In genomic region chr13:105863300-105863699, GRCh38 we compare ENCODE assay signal across 39 cellular contexts.
"Had no signal": no experiment of that assay in that cellular context is flagged by ENCODE, and none has a peak within 500 bp of the region (broad histone marks: within the 10 kb centered on the region; RNA-seq: fewer than 3 reads in every experiment).

No MANE protein-coding gene starts in this region.

- H3K4me3 ChIP-seq: adrenal gland, ascending aorta, body of pancreas, breast epithelium, cardiac muscle cell had no signal

- ATAC-seq: activated naive CD4-positive, alpha-beta T cell treated with anti-CD3 and anti-CD28 coated beads, Interleukin-2, amount 50 U/mL, for 72 hours; activated naive CD8-positive, alpha-beta T cell treated with anti-CD3 and anti-CD28 coated beads, Interleukin-2, amount 50 U/mL, for 24 hours; activated T-cell treated with anti-CD3 and anti-CD28 coated beads, Interleukin-2, amount 50 U/mL, for 4 hours; activated T-cell treated with anti-CD3 and anti-CD28 coated beads, Interleukin-2, amount 50 U/mL, for 72 hours; activated T-helper 17 cell treated with anti-CD3 and anti-CD28 coated beads, Interleukin-2, amount 50 U/mL, for 72 hours; body of pancreas had no signal

- H3K27ac Mint-ChIP-seq: activated naive CD4-positive, alpha-beta T cell treated with anti-CD3 and anti-CD28 coated beads for 36 hours; activated naive CD4-positive, alpha-beta T cell treated with anti-CD3 and anti-CD28 coated beads, Interleukin-2, amount 10 ng/mL, durations not matched to agents 7 days and 5 days; activated naive CD4-positive, alpha-beta T cell treated with anti-CD3 and anti-CD28 coated beads, Interleukin-2, amount 50 U/mL, for 24 hours; activated naive CD4-positive, alpha-beta T cell treated with anti-CD3 and anti-CD28 coated beads, Interleukin-2, amount 50 U/mL, for 72 hours; activated naive CD8-positive, alpha-beta T cell; activated naive CD8-positive, alpha-beta T cell treated with anti-CD3 and anti-CD28 coated beads for 36 hours; activated naive CD8-positive, alpha-beta T cell treated with anti-CD3 and anti-CD28 coated beads, Interleukin-2, amount 10 ng/mL, durations not matched to agents 7 days and 5 days; activated naive CD8-positive, alpha-beta T cell treated with anti-CD3 and anti-CD28 coated beads, Interleukin-2, amount 50 U/mL, for 24 hours; activated T-cell treated with anti-CD3 and anti-CD28 coated beads, Interleukin-2, amount 50 U/mL, for 24 hours; activated T-cell treated with anti-CD3 and anti-CD28 coated beads, Interleukin-2, amount 50 U/mL, for 72 hours; activated T-helper 1 cell treated with anti-CD3 and anti-CD28 coated beads, Interleukin-12 subunit alpha, Interleukin-12 subunit beta, Interleukin-2, Interleukin-4 antibody, amounts not matched to agents 30 ng/mL and 10 ng/mL and 1 ng/mL, durations not matched to agents 14 hours and 24 hours and 36 hours; activated T-helper 17 cell treated with anti-CD3 and anti-CD28 coated beads, Interleukin-2, amount 50 U/mL, for 72 hours; activated T-helper 2 cell treated with anti-CD3 and anti-CD28 coated beads, Interferon-gamma antibody, Interleukin-2, Interleukin-4, amounts not matched to agents 10 μg/mL and 5 μg/mL and 100 μg/mL, durations not matched to agents 14 hours and 24 hours and 36 hours had no signal

- DNase-seq: activated effector memory CD4-positive, alpha-beta T cell treated with anti-CD3 and anti-CD28 coated beads, Interleukin-2, amount 50 U/mL, for 16 hours; activated effector memory CD4-positive, alpha-beta T cell treated with Interleukin-2 at 50 U/mL for 16 hours; activated gamma-delta T cell; activated gamma-delta T cell treated with Interleukin-2 at 50 U/mL for 16 hours; activated naive CD4-positive, alpha-beta T cell; activated naive CD4-positive, alpha-beta T cell treated with anti-CD3 and anti-CD28 coated beads for 36 hours; activated naive CD4-positive, alpha-beta T cell treated with anti-CD3 and anti-CD28 coated beads, Interleukin-2, amount 10 ng/mL, durations not matched to agents 7 days and 5 days; activated naive CD4-positive, alpha-beta T cell treated with anti-CD3 and anti-CD28 coated beads, Interleukin-2, amount 50 U/mL, for 16 hours; activated naive CD4-positive, alpha-beta T cell treated with Interleukin-2 at 50 U/mL for 16 hours; activated naive CD8-positive, alpha-beta T cell treated with anti-CD3 and anti-CD28 coated beads for 36 hours; activated naive CD8-positive, alpha-beta T cell treated with anti-CD3 and anti-CD28 coated beads, Interleukin-2, amount 10 ng/mL, durations not matched to agents 7 days and 5 days; activated naive CD8-positive, alpha-beta T cell treated with anti-CD3 and anti-CD28 coated beads, Interleukin-2, amount 50 U/mL, for 24 hours; activated T-cell treated with anti-CD3 and anti-CD28 coated beads, Interleukin-2, amount 50 U/mL, for 24 hours; activated T-cell treated with anti-CD3 and anti-CD28 coated beads, Interleukin-2, amount 50 U/mL, for 4 hours; activated T-cell treated with anti-CD3 and anti-CD28 coated beads, Interleukin-2, amount 50 U/mL, for 48 hours; activated T-cell treated with anti-CD3 and anti-CD28 coated beads, Interleukin-2, amount 50 U/mL, for 72 hours; adrenal gland; amniotic stem cell; amygdala; anterior cingulate cortex; aorta; body of pancreas; brain microvascular endothelial cell; caudate nucleus; central memory CD4-positive, alpha-beta T cell; cerebellar nuclear complex had no signal

- H3K4me3 Mint-ChIP-seq: activated naive CD4-positive, alpha-beta T cell treated with anti-CD3 and anti-CD28 coated beads for 36 hours; activated naive CD4-positive, alpha-beta T cell treated with anti-CD3 and anti-CD28 coated beads, Interleukin-2, amount 10 ng/mL, durations not matched to agents 7 days and 5 days; activated naive CD4-positive, alpha-beta T cell treated with anti-CD3 and anti-CD28 coated beads, Interleukin-2, amount 50 U/mL, for 24 hours; activated naive CD8-positive, alpha-beta T cell; activated naive CD8-positive, alpha-beta T cell treated with anti-CD3 and anti-CD28 coated beads for 36 hours; activated naive CD8-positive, alpha-beta T cell treated with anti-CD3 and anti-CD28 coated beads, Interleukin-2, amount 10 ng/mL, durations not matched to agents 7 days and 5 days; activated naive CD8-positive, alpha-beta T cell treated with anti-CD3 and anti-CD28 coated beads, Interleukin-2, amount 50 U/mL, for 24 hours; activated T-cell treated with anti-CD3 and anti-CD28 coated beads, Interleukin-2, amount 50 U/mL, for 24 hours; activated T-cell treated with anti-CD3 and anti-CD28 coated beads, Interleukin-2, amount 50 U/mL, for 4 hours; activated T-cell treated with anti-CD3 and anti-CD28 coated beads, Interleukin-2, amount 50 U/mL, for 72 hours; activated T-helper 1 cell treated with anti-CD3 and anti-CD28 coated beads, Interleukin-12 subunit alpha, Interleukin-12 subunit beta, Interleukin-2, Interleukin-4 antibody, amounts not matched to agents 30 ng/mL and 10 ng/mL and 1 ng/mL, durations not matched to agents 14 hours and 24 hours and 36 hours; activated T-helper 17 cell treated with anti-CD3 and anti-CD28 coated beads, Interleukin-2, amount 50 U/mL, for 72 hours; central memory CD8-positive, alpha-beta T cell had no signal

- H3K9me3 ChIP-seq: adrenal gland, ascending aorta, body of pancreas, breast epithelium had no signal

- H3K4me1 Mint-ChIP-seq: activated naive CD4-positive, alpha-beta T cell treated with anti-CD3 and anti-CD28 coated beads, Interleukin-2, amount 10 ng/mL, durations not matched to agents 7 days and 5 days; activated naive CD4-positive, alpha-beta T cell treated with anti-CD3 and anti-CD28 coated beads, Interleukin-2, amount 50 U/mL, for 24 hours; activated naive CD8-positive, alpha-beta T cell treated with anti-CD3 and anti-CD28 coated beads for 36 hours; activated naive CD8-positive, alpha-beta T cell treated with anti-CD3 and anti-CD28 coated beads, Interleukin-2, amount 10 ng/mL, durations not matched to agents 7 days and 5 days; activated naive CD8-positive, alpha-beta T cell treated with anti-CD3 and anti-CD28 coated beads, Interleukin-2, amount 50 U/mL, for 24 hours; activated T-helper 17 cell treated with anti-CD3 and anti-CD28 coated beads, Interleukin-2, amount 50 U/mL, for 72 hours; central memory CD8-positive, alpha-beta T cell had no signal

- H3K36me3 Mint-ChIP-seq: activated naive CD4-positive, alpha-beta T cell treated with anti-CD3 and anti-CD28 coated beads, Interleukin-2, amount 10 ng/mL, durations not matched to agents 7 days and 5 days; activated naive CD4-positive, alpha-beta T cell treated with anti-CD3 and anti-CD28 coated beads, Interleukin-2, amount 50 U/mL, for 24 hours; activated naive CD4-positive, alpha-beta T cell treated with anti-CD3 and anti-CD28 coated beads, Interleukin-2, amount 50 U/mL, for 72 hours; activated naive CD8-positive, alpha-beta T cell; activated naive CD8-positive, alpha-beta T cell treated with anti-CD3 and anti-CD28 coated beads for 36 hours; activated naive CD8-positive, alpha-beta T cell treated with anti-CD3 and anti-CD28 coated beads, Interleukin-2, amount 10 ng/mL, durations not matched to agents 7 days and 5 days had no signal

- FAIRE-seq: astrocyte, bronchial epithelial cell, colon had no signal

- H3K9me3 Mint-ChIP-seq: activated naive CD4-positive, alpha-beta T cell treated with anti-CD3 and anti-CD28 coated beads for 36 hours; activated naive CD4-positive, alpha-beta T cell treated with anti-CD3 and anti-CD28 coated beads, Interleukin-2, amount 10 ng/mL, durations not matched to agents 7 days and 5 days; activated naive CD4-positive, alpha-beta T cell treated with anti-CD3 and anti-CD28 coated beads, Interleukin-2, amount 50 U/mL, for 24 hours; activated naive CD8-positive, alpha-beta T cell treated with anti-CD3 and anti-CD28 coated beads for 36 hours; activated naive CD8-positive, alpha-beta T cell treated with anti-CD3 and anti-CD28 coated beads, Interleukin-2, amount 10 ng/mL, durations not matched to agents 7 days and 5 days; activated naive CD8-positive, alpha-beta T cell treated with anti-CD3 and anti-CD28 coated beads, Interleukin-2, amount 50 U/mL, for 24 hours; activated T-cell treated with anti-CD3 and anti-CD28 coated beads, Interleukin-2, amount 50 U/mL, for 24 hours; activated T-cell treated with anti-CD3 and anti-CD28 coated beads, Interleukin-2, amount 50 U/mL, for 4 hours; activated T-helper 1 cell treated with anti-CD3 and anti-CD28 coated beads, Interleukin-12 subunit alpha, Interleukin-12 subunit beta, Interleukin-2, Interleukin-4 antibody, amounts not matched to agents 30 ng/mL and 10 ng/mL and 1 ng/mL, durations not matched to agents 14 hours and 24 hours and 36 hours; activated T-helper 17 cell treated with anti-CD3 and anti-CD28 coated beads, Interleukin-2, amount 50 U/mL, for 72 hours; activated T-helper 2 cell treated with anti-CD3 and anti-CD28 coated beads, Interferon-gamma antibody, Interleukin-2, Interleukin-4, amounts not matched to agents 10 μg/mL and 5 μg/mL and 100 μg/mL, durations not matched to agents 14 hours and 24 hours and 36 hours; central memory CD8-positive, alpha-beta T cell had no signal

- H3K27me3 ChIP-seq: adrenal gland, ascending aorta, body of pancreas, brain microvascular endothelial cell, breast epithelium, cardiac muscle cell had no signal

- H3K36me3 ChIP-seq: adrenal gland, ascending aorta, brain microvascular endothelial cell, breast epithelium, cardiac muscle cell had no signal

- H3K27ac ChIP-seq: adrenal gland, ascending aorta, body of pancreas, brain microvascular endothelial cell, breast epithelium, cardiac muscle cell had no signal

- H3K27me3 Mint-ChIP-seq: activated naive CD4-positive, alpha-beta T cell treated with anti-CD3 and anti-CD28 coated beads, Interleukin-2, amount 50 U/mL, for 24 hours; activated naive CD8-positive, alpha-beta T cell; activated naive CD8-positive, alpha-beta T cell treated with anti-CD3 and anti-CD28 coated beads, Interleukin-2, amount 50 U/mL, for 24 hours; activated T-cell treated with anti-CD3 and anti-CD28 coated beads, Interleukin-2, amount 50 U/mL, for 24 hours; activated T-helper 17 cell treated with anti-CD3 and anti-CD28 coated beads, Interleukin-2, amount 50 U/mL, for 72 hours; central memory CD8-positive, alpha-beta T cell had no signal
